ENCODE assay signal across 7 cellular contexts in genomic region chr11:6481924-6482275, GRCh38. TPM values are rescaled to one million over a fixed set of nuclear protein-coding genes. Genes with fewer than 3 reads are reported as not detected.
DNase-seq lines count a peak whose midpoint lies in the region; ATAC-seq and TF ChIP-seq lines count a peak whose summit lies in the region.

No MANE protein-coding gene starts in this region.

- intact Hi-C loops in dorsolateral prefrontal cortex (cut with DNase I): loop anchor here (5.0 kb wide), 5 partner anchors 70 to 245 kb away; partner anchors contain the start of genes SMPD1 (in 2 of the 2), CNGA4 (in 1 of the 2), ILK (in 1 of the 2) and RRP8 (in 1 of the 2)

- peak overlapping the region; percentile 92 for H3K4me2 ChIP-seq in Loucy (ENCODE audit: low read depth, low read length, poor library complexity, severe bottlenecking)

- peaks cover 33% of the 10 kb centered on the region for H3K4me1 ChIP-seq in Loucy (ENCODE audit: insufficient read depth, low read length, poor library complexity, severe bottlenecking)

- peak overlapping the region; percentile 85 for H3K9ac ChIP-seq in Loucy (ENCODE audit: low read depth, low read length, poor library complexity, severe bottlenecking)

- H2AFZ ChIP-seq in Loucy (ENCODE audit: low read length): peak overlapping the region; percentile 81; the same call in 1 of the 2 replicates

- H3F3A ChIP-seq in Loucy (ENCODE audit: low read depth): no peaks in the 10 kb centered on the region

- peak; percentile 4 for ATAC-seq in GM19395 (IDR thresholded peaks at IDR 0.05; ENCODE audit: unreplicated experiment)
- ATAC-seq in naive B cell (ENCODE audit: low read depth in 2 of 2): no peak

- DNase-seq in dorsolateral prefrontal cortex (no peak), naive B cell (no peak), NCI-H128 (lab: John Stamatoyannopoulos, UW; ENCODE audit: unreplicated experiment) (no peak), NAMALWA (ENCODE audit: low spot score) (no peak), GM13977 (ENCODE audit: low spot score) (no peak)

- H3K36me3 ChIP-seq in Loucy (ENCODE audit: insufficient read depth, low read length): peaks cover 5% of the 10 kb centered on the region; the same call in 1 of the 2 replicates

- H3K27ac Mint-ChIP-seq in naive B cell: peak overlapping the region; percentile 96 to 99 (median 98)

- H3K4me1 Mint-ChIP-seq in naive B cell: peaks cover 29 to 46% (median 45%) of the 10 kb centered on the region in 3 donors

- H4K20me1 ChIP-seq in Loucy (ENCODE audit: insufficient read depth, low read length, poor library complexity, severe bottlenecking): peaks cover 33% of the 10 kb centered on the region

- H3K79me2 ChIP-seq in Loucy (ENCODE audit: insufficient read depth, low read length): peaks cover 57% of the 10 kb centered on the region

- peak overlapping the region; percentile 91 to 98 (median 97) for H3K4me3 Mint-ChIP-seq in naive B cell

- H3K27ac ChIP-seq in dorsolateral prefrontal cortex: peak overlapping the region in 58 of 59 donors; percentile 11 to 96 (median 86)

- peaks cover 8 to 11% of the 10 kb centered on the region in 2 donors for H3K36me3 Mint-ChIP-seq in naive B cell

- no peak for TF ChIP-seq CTCF in Loucy (conservative IDR thresholded peaks at IDR 0.05; ENCODE audit: low read length)
- TF ChIP-seq CTCF in dorsolateral prefrontal cortex (IDR thresholded peaks at IDR 0.05 in 54 of 56, conservative IDR thresholded peaks at IDR 0.05 in 2 of 56; ENCODE audit: low read depth in 1 of 56, partially characterized antibody in 56 of 56): no peak
- no peak for TF ChIP-seq CTCF in GM13977 (IDR thresholded peaks at IDR 0.05; ENCODE audit: extremely low read depth, insufficient read depth, missing control alignments)

- in situ Hi-C loops in GM13977 (cut with MboI; ENCODE audit: low pct_unique_long_range_greater_than_20kb, low sequenced_read_pairs, unreplicated experiment): no loop called here

- H3K9me3 ChIP-seq in Loucy (ENCODE audit: insufficient read depth, low read depth, low read length): no peaks in the 10 kb centered on the region

- H3K27me3 ChIP-seq in Loucy (ENCODE audit: insufficient read depth, low read length, poor library complexity, severe bottlenecking) (no peaks in the 10 kb centered on the region), dorsolateral prefrontal cortex (no peaks in the 10 kb centered on the region)

- H3K9me3 Mint-ChIP-seq in naive B cell: no peaks in the 10 kb centered on the region

- H3K9me2 ChIP-seq in Loucy (replicated peaks; ENCODE audit: low read depth, low read length): no peaks in the 10 kb centered on the region

- no peaks in the 10 kb centered on the region for H3K27me3 Mint-ChIP-seq in naive B cell

- H3K4me3 ChIP-seq in Loucy (ENCODE audit: low read length, poor library complexity, severe bottlenecking) (peak overlapping the region; percentile 92), dorsolateral prefrontal cortex (peak overlapping the region; percentile 61 to 99 (median 88))

RNA-seq across cellular contexts. Expression of gene TIMM10B, which starts 0.6 kb away (rescaled TPM):
- 10 to 100 TPM; 39.2 to 73.5 (median 47.7) TPM for total RNA-seq in dorsolateral prefrontal cortex
- polyA plus RNA-seq in naive B cell (ENCODE audit: low read depth in 6 of 6): 10 to 100 TPM; 22.0 to 43.4 (median 30.4) TPM

RNA-seq across cellular contexts. Expression of gene ARFIP2, which starts 0.8 kb away (rescaled TPM):
- 10 to 100 TPM; 36.5 to 66.3 (median 51.4) TPM for total RNA-seq in dorsolateral prefrontal cortex
- 10 to 100 TPM; 22.9 to 37.3 (median 29.7) TPM for polyA plus RNA-seq in naive B cell (ENCODE audit: low read depth in 6 of 6)

RNA-seq across cellular contexts. Expression of gene TRIM3, which starts 8.2 kb away (rescaled TPM):
- total RNA-seq in dorsolateral prefrontal cortex: 10 to 100 TPM; 35.0 to 77.7 (median 55.7) TPM
- 1 to 10 TPM in 4 of 6 donors, under 1 TPM in 2; 0.88 to 2.7 (median 1.8) TPM for polyA plus RNA-seq in naive B cell (ENCODE audit: low read depth in 6 of 6)

RNA-seq across cellular contexts. Expression of gene DNHD1, which starts 15.2 kb away (rescaled TPM):
- 10 to 100 TPM; 18.4 to 68.1 (median 34.5) TPM for total RNA-seq in dorsolateral prefrontal cortex
- 1 to 10 TPM in 5 of 6 donors, under 1 TPM in 1; 0.90 to 2.6 (median 1.7) TPM for polyA plus RNA-seq in naive B cell (ENCODE audit: low read depth in 6 of 6)

RNA-seq across cellular contexts. Expression of gene HPX, which starts 41.1 kb away (rescaled TPM):
- total RNA-seq in dorsolateral prefrontal cortex: 10 to 100 TPM in 1 of 120 experiments, 1 to 10 TPM in 102, under 1 TPM in 13, not detected in 4; 0.59 to 18.6 (median 2.3) TPM
- under 1 TPM in 2 of 6 donors, not detected in 4; 0.19 to 0.95 TPM for polyA plus RNA-seq in naive B cell (ENCODE audit: low read depth in 6 of 6)
